ENCODE assay signal across 1 cellular context in genomic region chr5:177592905-177593304, GRCh38.
TF ChIP-seq lines count a peak whose summit lies in the region.

No MANE protein-coding gene starts in this region.

TF ChIP-seq in K562, 482 proteins besides CTCF, POLR2A, EP300 and RAD21:
- 0 out of 2 replicates have a peak, but pooled peaks have one; percentile 3 for TF ChIP-seq FOSL1 (tag; conservative IDR thresholded peaks at IDR 0.05)
- no peak for TF ChIP-seq PCBP2 (IDR thresholded peaks at IDR 0.05; ENCODE audit: low read depth, low read length, poor library complexity, severe bottlenecking)
